22 cellular contexts compared by ENCODE assay signal in genomic region chr19:35696835-35697234, GRCh38. TPM values are rescaled to one million over a fixed set of nuclear protein-coding genes. Genes with fewer than 3 reads are reported as not detected.
DNase-seq lines count a peak whose midpoint lies in the region; ATAC-seq, FAIRE-seq and TF ChIP-seq lines count a peak whose summit lies in the region.
"Had no signal": no experiment of that assay in that cellular context is flagged by ENCODE, and none has a peak within 500 bp of the region (broad histone marks: within the 10 kb centered on the region; RNA-seq: fewer than 3 reads in every experiment).

No MANE protein-coding gene starts in this region.

- peak; percentile 53 for DNase-seq in activated CD8-positive, alpha-beta memory T cell treated with anti-CD3 and anti-CD28 coated beads, Interleukin-2, amount 50 U/mL, for 48 hours
- no peak for DNase-seq in activated CD8-positive, alpha-beta memory T cell treated with anti-CD3 and anti-CD28 coated beads for 24 hours
- DNase-seq in GM12878 (ENCODE audit: low read depth, low spot score) (peak; percentile 70), NCI-H524 (lab: John Stamatoyannopoulos, UW) (no peak), NCI-H2107 (lab: John Stamatoyannopoulos, UW) (no peak)
- DNase-seq: amygdala, left cardiac atrium, natural killer cell, NCI-H187, NCI-H446, pancreas, RPMI8226, substantia nigra had no signal

- no peaks in the 10 kb centered on the region; the same call in 2 of the 3 replicates for H3K9me3 ChIP-seq in GM12878 (replicated peaks; ENCODE audit: control insufficient read depth, insufficient read depth, low read length)
- H3K9me3 ChIP-seq: pancreas had no signal

- no peak for TF ChIP-seq CTCF in GM12878 (IDR thresholded peaks at IDR 0.05 in 2 of 3, conservative IDR thresholded peaks at IDR 0.05 in 1 of 3; ENCODE audit: control insufficient read depth in 2 of 3, extremely low read depth in 1 of 3, insufficient read depth in 1 of 3, low read depth in 3 of 3, low read length in 3 of 3)

- no peak overlapping the region for H3K4me3 ChIP-seq in GM12878
- H3K4me3 ChIP-seq: pancreas had no signal

- no peak for FAIRE-seq in GM12878 (lab: Jason Lieb, UNC)
- FAIRE-seq: H54, pancreas, urothelium cell line had no signal

- POLR2A ChIA-PET in GM12878 (lab: Charles Lee) = interaction anchor here (0.9 to 11.9 kb wide), 11 partner anchors 14 to 366 kb away, joined by 3 to 516 read pairs (median 6); partner anchors contain the start of genes COX6B1, IGFLR1, LIN37 and PSENEN

- SMC1A ChIA-PET in GM12878 (lab: Charles Lee; ENCODE audit: uncharacterized antibody, unreplicated experiment) = interaction anchor here (0.6 to 12.3 kb wide), 14 partner anchors 9 to 234 kb away, joined by 3 to 375 read pairs (median 4); partner anchors contain the start of genes IGFLR1, LIN37, PSENEN and U2AF1L4

- no peaks in the 10 kb centered on the region for H3K36me3 ChIP-seq in GM12878 (ENCODE audit: control insufficient read depth in 2 of 2, insufficient read depth in 2 of 2, low read length in 1 of 2)
- H3K36me3 ChIP-seq: pancreas had no signal

- peaks cover 2% of the 10 kb centered on the region; the same call in 1 of the 2 replicates for H3K79me2 ChIP-seq in GM12878 (ENCODE audit: control insufficient read depth, insufficient read depth, low read length)

- H3K4me2 ChIP-seq in GM12878 (ENCODE audit: control insufficient read depth, insufficient read depth) = peak overlapping the region; percentile 53

- in situ Hi-C loops in GM12878 (cut with MboI) = no loop called here

- BruUV-seq in GM12878 (replicated peaks; lab: Mats Ljungman, UMichigan) = no TSS peak

- no peak for TF ChIP-seq POLR2A in GM12878 (IDR thresholded peaks at IDR 0.05; ENCODE audit: low read depth, low read length)

- peak overlapping the region; percentile 79 for H3K27ac ChIP-seq in GM12878 (ENCODE audit: control insufficient read depth, insufficient read depth)
- H3K27ac ChIP-seq: HL-60, pancreas had no signal

- TF ChIP-seq RAD21 in GM12878 (IDR thresholded peaks at IDR 0.05; ENCODE audit: insufficient read depth, low read depth, low read length) = no peak

- H3K4me1 ChIP-seq in GM12878 (ENCODE audit: control insufficient read depth, insufficient read depth, low read length) = peaks cover 25% of the 10 kb centered on the region
- H3K4me1 ChIP-seq: pancreas had no signal

- no peaks in the 10 kb centered on the region for H4K20me1 ChIP-seq in GM12878 (ENCODE audit: control insufficient read depth, insufficient read depth)

- ATAC-seq in GM18502 (IDR thresholded peaks at IDR 0.05; ENCODE audit: poor library complexity, unreplicated experiment) (peak; percentile 38), GM12878 (peak; percentile 71)
- ATAC-seq: esophagus mucosa, left cardiac atrium, natural killer cell, pancreas, sciatic nerve had no signal

- no peaks in the 10 kb centered on the region for H3K27me3 ChIP-seq in GM12878 (replicated peaks in 1 of 2; ENCODE audit: control insufficient read depth in 2 of 2, insufficient read depth in 2 of 2, low read length in 1 of 2)
- H3K27me3 ChIP-seq: pancreas had no signal

- peak; percentile 58 to 76; a peak in 2 of 4 replicates for TF ChIP-seq EP300 in GM12878 (IDR thresholded peaks at IDR 0.05; ENCODE audit: borderline replicate concordance in 1 of 2, control insufficient read depth in 1 of 2, low read depth in 2 of 2, low read length in 2 of 2)

- peak overlapping the region; percentile 48 for H2AFZ ChIP-seq in GM12878 (ENCODE audit: control insufficient read depth, low read depth, low read length)

- RAD21 ChIA-PET in GM12878 (lab: Charles Lee; ENCODE audit: unreplicated experiment) = interaction anchor here (0.6 to 11.0 kb wide), 12 partner anchors 11 to 343 kb away, joined by 3 to 430 read pairs (median 7); partner anchors contain the start of genes IGFLR1, LIN37, PSENEN and U2AF1L4

- WGBS in GM12878 (ENCODE audit: insufficient coverage, insufficient replicate concordance, low lambda C conversion rate, missing lambda C conversion rate) = 1% methylated on average over 4 of the region's 4 CpGs

- peak overlapping the region; percentile 18 for H3K9ac ChIP-seq in GM12878 (ENCODE audit: control insufficient read depth, insufficient read depth, low read length)

- CTCF ChIA-PET in GM12878 (lab: Yijun Ruan, JAX) = interaction anchor here (0.9 to 7.8 kb wide), 10 partner anchors 12 to 235 kb away, joined by 3 to 271 read pairs (median 4); partner anchors contain the start of genes COX6B1, LIN37 and PSENEN

- intact Hi-C loops in GM12878 (cut with micrococcal nuclease; ENCODE audit: unreplicated experiment) = no loop called here

RNA-seq across cellular contexts. Expression of gene ZBTB32, which starts 7.5 kb away (rescaled TPM):
- 41.3 and 46.9 TPM in 2 replicates for total RNA-seq in GM12878 (2013; cell fraction: nucleolus; rRNA removed)
- 11.0 and 13.9 TPM in 2 replicates for total RNA-seq in GM12878 (2014; rRNA removed)
- total RNA-seq in GM12878 (2014; rRNA removed; fragmentation: Illumina TruSeq; extraction: Trizol) = 11.0 and 11.4 TPM in 2 replicates
- total RNA-seq in GM12878 (2021) = 45.6 and 46.7 TPM in 2 replicates
- polyA plus RNA-seq in GM12878 (2011; ENCODE audit: low read depth) = 7.2 TPM
- polyA plus RNA-seq in GM12878 (2011; rRNA removed) = 10.2 and 18.2 TPM in 2 replicates
- 15.1 and 26.3 TPM in 2 replicates for polyA plus RNA-seq in GM12878 (2011; cell fraction: cytosol; rRNA removed)
- polyA plus RNA-seq in GM12878 (2011; cell fraction: nucleus; rRNA removed) = 78.5 and 107 TPM in 2 replicates
- polyA plus RNA-seq in GM12878 (2012) = 22.0 and 36.4 TPM in 2 replicates
- 6.2 and 13.2 TPM in 2 replicates for polyA plus RNA-seq in GM12878 (2014; fragmentation: Illumina TruSeq; extraction: Trizol)
- 1 to 10 TPM; 1.0 to 3.6 TPM for polyA plus RNA-seq in GM12878 (2014; fragmentation: Nextera tagmentation; extraction: Ambion mirVana)
- polyA plus RNA-seq in GM12878 (2014; rRNA removed) = 34.7 and 36.7 TPM in 2 replicates
- 10 to 100 TPM; 32.4 to 36.4 TPM for polyA plus RNA-seq in GM12878 (2016; fragmentation: Nextera tagmentation; extraction: Ambion mirVana)
- 6.7 and 12.7 TPM in 2 replicates for polyA minus RNA-seq in GM12878 (2011; rRNA and poly(A)+ RNA removed)
- 8.8 and 10.2 TPM in 2 replicates for polyA minus RNA-seq in GM12878 (2011; cell fraction: cytosol; rRNA and poly(A)+ RNA removed)
- 17.0 and 21.9 TPM in 2 replicates for polyA minus RNA-seq in GM12878 (2011; cell fraction: nucleus; rRNA and poly(A)+ RNA removed)
- total RNA-seq: esophagus mucosa, left cardiac atrium, mesenteric fat pad had no signal
- polyA plus RNA-seq: AG04450 had no signal

RNA-seq across cellular contexts. Expression of gene KMT2B, which starts 21.0 kb away (rescaled TPM):
- 27.0 and 31.3 TPM in 2 replicates for total RNA-seq in GM12878 (2013; cell fraction: nucleolus; rRNA removed)
- 5.3 and 7.8 TPM in 2 replicates for total RNA-seq in GM12878 (2014; rRNA removed)
- total RNA-seq in GM12878 (2014; rRNA removed; fragmentation: Illumina TruSeq; extraction: Trizol) = 3.8 and 3.9 TPM in 2 replicates
- total RNA-seq in GM12878 (2021) = 35.3 and 35.6 TPM in 2 replicates
- 15.0 TPM for polyA plus RNA-seq in GM12878 (2011; ENCODE audit: low read depth)
- 6.8 and 14.9 TPM in 2 replicates for polyA plus RNA-seq in GM12878 (2011; rRNA removed)
- 19.6 and 23.0 TPM in 2 replicates for polyA plus RNA-seq in GM12878 (2011; cell fraction: cytosol; rRNA removed)
- 112 and 185 TPM in 2 replicates for polyA plus RNA-seq in GM12878 (2011; cell fraction: nucleus; rRNA removed)
- 29.0 and 37.1 TPM in 2 replicates for polyA plus RNA-seq in GM12878 (2012)
- 7.6 and 14.7 TPM in 2 replicates for polyA plus RNA-seq in GM12878 (2014; fragmentation: Illumina TruSeq; extraction: Trizol)
- polyA plus RNA-seq in GM12878 (2014; fragmentation: Nextera tagmentation; extraction: Ambion mirVana) = under 1 TPM; 0.71 to 0.91 TPM
- polyA plus RNA-seq in GM12878 (2014; rRNA removed) = 21.9 and 23.0 TPM in 2 replicates
- 1 to 10 TPM; 4.0 to 4.1 TPM for polyA plus RNA-seq in GM12878 (2016; fragmentation: Nextera tagmentation; extraction: Ambion mirVana)
- 8.0 and 8.4 TPM in 2 replicates for polyA minus RNA-seq in GM12878 (2011; rRNA and poly(A)+ RNA removed)
- polyA minus RNA-seq in GM12878 (2011; cell fraction: cytosol; rRNA and poly(A)+ RNA removed) = 6.1 and 10.9 TPM in 2 replicates
- 10.0 and 17.1 TPM in 2 replicates for polyA minus RNA-seq in GM12878 (2011; cell fraction: nucleus; rRNA and poly(A)+ RNA removed)

RNA-seq across cellular contexts. Expression of gene UPK1A, which starts 30.5 kb away (rescaled TPM):
- total RNA-seq in GM12878 (2013; cell fraction: nucleolus; rRNA removed) = not detected in 2 replicates
- total RNA-seq in GM12878 (2014; rRNA removed) (not detected in 2 replicates), GM12878 (2014; rRNA removed; fragmentation: Illumina TruSeq; extraction: Trizol) (not detected in 2 replicates), GM12878 (2021) (not detected in 2 replicates)
- 0.31 TPM for polyA plus RNA-seq in GM12878 (2011; ENCODE audit: low read depth)
- polyA plus RNA-seq in GM12878 (2011; rRNA removed) (1.3 and 1.9 TPM in 2 replicates), GM12878 (2014; fragmentation: Illumina TruSeq; extraction: Trizol) (not detected in 2 replicates), GM12878 (2014; fragmentation: Nextera tagmentation; extraction: Ambion mirVana) (under 1 TPM in 1 of 2 experiments, not detected in 1; 0.26 TPM), GM12878 (2014; rRNA removed) (0.06 and 0.15 TPM in 2 replicates), GM12878 (2016; fragmentation: Nextera tagmentation; extraction: Ambion mirVana) (not detected)
- polyA plus RNA-seq in GM12878 (2011; cell fraction: cytosol; rRNA removed) = 2.0 and 3.4 TPM in 2 replicates
- 0.79 and 1.3 TPM in 2 replicates for polyA plus RNA-seq in GM12878 (2011; cell fraction: nucleus; rRNA removed)
- 0.58 and 1.3 TPM in 2 replicates for polyA plus RNA-seq in GM12878 (2012)
- 0.73 and 1.2 TPM in 2 replicates for polyA minus RNA-seq in GM12878 (2011; rRNA and poly(A)+ RNA removed)
- polyA minus RNA-seq in GM12878 (2011; cell fraction: cytosol; rRNA and poly(A)+ RNA removed) = not detected in 2 replicates
- 0.24 and 0.38 TPM in 2 replicates for polyA minus RNA-seq in GM12878 (2011; cell fraction: nucleus; rRNA and poly(A)+ RNA removed)
- total RNA-seq: cardiac septum, left cardiac atrium, natural killer cell, pancreas, sciatic nerve had no signal
- polyA plus RNA-seq: AG04450 had no signal

RNA-seq across cellular contexts. Expression of gene IGFLR1, which starts 45.4 kb away (rescaled TPM):
- 16.2 and 19.9 TPM in 2 replicates for total RNA-seq in GM12878 (2013; cell fraction: nucleolus; rRNA removed)
- total RNA-seq in GM12878 (2014; rRNA removed) (27.2 and 28.7 TPM in 2 replicates), GM12878 (2014; rRNA removed; fragmentation: Illumina TruSeq; extraction: Trizol) (8.3 and 9.1 TPM in 2 replicates), GM12878 (2021) (35.3 and 41.7 TPM in 2 replicates)
- 11.1 TPM for polyA plus RNA-seq in GM12878 (2011; ENCODE audit: low read depth)
- polyA plus RNA-seq in GM12878 (2011; rRNA removed) (10.1 and 22.4 TPM in 2 replicates), GM12878 (2014; fragmentation: Illumina TruSeq; extraction: Trizol) (5.9 and 8.7 TPM in 2 replicates), GM12878 (2014; fragmentation: Nextera tagmentation; extraction: Ambion mirVana) (10 to 100 TPM in 1 of 2 experiments, 1 to 10 TPM in 1; 2.5 to 11.9 TPM), GM12878 (2014; rRNA removed) (39.9 and 47.9 TPM in 2 replicates), GM12878 (2016; fragmentation: Nextera tagmentation; extraction: Ambion mirVana) (10 to 100 TPM; 36.4 to 36.8 TPM)
- 46.7 and 55.5 TPM in 2 replicates for polyA plus RNA-seq in GM12878 (2011; cell fraction: cytosol; rRNA removed)
- polyA plus RNA-seq in GM12878 (2011; cell fraction: nucleus; rRNA removed) = 75.6 and 89.2 TPM in 2 replicates
- polyA plus RNA-seq in GM12878 (2012) = 30.0 and 41.7 TPM in 2 replicates
- polyA minus RNA-seq in GM12878 (2011; rRNA and poly(A)+ RNA removed) = 7.2 and 17.9 TPM in 2 replicates
- 9.4 and 12.4 TPM in 2 replicates for polyA minus RNA-seq in GM12878 (2011; cell fraction: cytosol; rRNA and poly(A)+ RNA removed)
- 11.1 and 12.0 TPM in 2 replicates for polyA minus RNA-seq in GM12878 (2011; cell fraction: nucleus; rRNA and poly(A)+ RNA removed)

RNA-seq across cellular contexts. Expression of gene U2AF1L4, which starts 48.4 kb away (rescaled TPM):
- 13.8 and 17.3 TPM in 2 replicates for total RNA-seq in GM12878 (2013; cell fraction: nucleolus; rRNA removed)
- 9.4 and 14.0 TPM in 2 replicates for total RNA-seq in GM12878 (2014; rRNA removed)
- total RNA-seq in GM12878 (2014; rRNA removed; fragmentation: Illumina TruSeq; extraction: Trizol) = 7.9 and 9.3 TPM in 2 replicates
- 13.0 and 16.4 TPM in 2 replicates for total RNA-seq in GM12878 (2021)
- 14.2 TPM for polyA plus RNA-seq in GM12878 (2011; ENCODE audit: low read depth)
- polyA plus RNA-seq in GM12878 (2011; rRNA removed) = 11.8 and 16.2 TPM in 2 replicates
- polyA plus RNA-seq in GM12878 (2011; cell fraction: cytosol; rRNA removed) = 20.8 and 27.3 TPM in 2 replicates
- polyA plus RNA-seq in GM12878 (2011; cell fraction: nucleus; rRNA removed) = 93.8 and 102 TPM in 2 replicates
- 18.6 and 26.0 TPM in 2 replicates for polyA plus RNA-seq in GM12878 (2012)
- polyA plus RNA-seq in GM12878 (2014; fragmentation: Illumina TruSeq; extraction: Trizol) = 9.6 and 13.4 TPM in 2 replicates
- polyA plus RNA-seq in GM12878 (2014; fragmentation: Nextera tagmentation; extraction: Ambion mirVana) = 10 to 100 TPM in 1 of 2 experiments, 1 to 10 TPM in 1; 9.6 to 13.7 TPM
- polyA plus RNA-seq in GM12878 (2014; rRNA removed) = 21.6 and 22.1 TPM in 2 replicates
- polyA plus RNA-seq in GM12878 (2016; fragmentation: Nextera tagmentation; extraction: Ambion mirVana) = 10 to 100 TPM; 17.1 to 17.4 TPM
- 12.8 and 16.6 TPM in 2 replicates for polyA minus RNA-seq in GM12878 (2011; rRNA and poly(A)+ RNA removed)
- polyA minus RNA-seq in GM12878 (2011; cell fraction: cytosol; rRNA and poly(A)+ RNA removed) = 8.8 and 10.0 TPM in 2 replicates
- polyA minus RNA-seq in GM12878 (2011; cell fraction: nucleus; rRNA and poly(A)+ RNA removed) = 14.4 and 23.5 TPM in 2 replicates

Comparison
In these comparisons a context has a peak if more than half of its experiments do, and no peak if none do; other contexts are left out.
1. DNase-seq: peak in activated CD8-positive, alpha-beta memory T cell treated with anti-CD3 and anti-CD28 coated beads, Interleukin-2, amount 50 U/mL, for 48 hours (single experiment) and GM12878 (single experiment); none in activated CD8-positive, alpha-beta memory T cell treated with anti-CD3 and anti-CD28 coated beads for 24 hours (single experiment), NCI-H524 (0 of 2) and NCI-H2107 (single experiment).